28 cellular contexts compared by ENCODE assay signal in genomic region chr2:127606594-127607398, GRCh38. TPM values are rescaled to one million over a fixed set of nuclear protein-coding genes. Genes with fewer than 3 reads are reported as not detected.
DNase-seq lines count a peak whose midpoint lies in the region; ATAC-seq and TF ChIP-seq lines count a peak whose summit lies in the region.
"Had no signal": no experiment of that assay in that cellular context is flagged by ENCODE, and none has a peak within 500 bp of the region (broad histone marks: within the 10 kb centered on the region; RNA-seq: fewer than 3 reads in every experiment).

No MANE protein-coding gene starts in this region.

- no peaks in the 10 kb centered on the region for H3K27me3 Mint-ChIP-seq in activated CD4-positive, alpha-beta T cell treated with anti-CD3 and anti-CD28 coated beads for 36 hours
- no peaks in the 10 kb centered on the region for H3K27me3 Mint-ChIP-seq in activated CD4-positive, alpha-beta T cell treated with anti-CD3 and anti-CD28 coated beads, Interleukin-2, amount 10 ng/mL, durations not matched to agents 24 days and 14 days
- peaks cover 2% of the 10 kb centered on the region for H3K27me3 Mint-ChIP-seq in endodermal cell (ENCODE audit: insufficient read depth)
- H3K27me3 Mint-ChIP-seq: activated naive CD8-positive, alpha-beta T cell; stimulated activated naive B cell treated with anti-CD40 and anti-IgM and Interleukin-4, amounts not matched to agents 10 μg/mL and 1 μg/mL and 100 μg/mL, for 72 hours had no signal

- 94 to 96% methylated on average over 10 to 17 of the region's 17 CpGs for WGBS in endodermal cell (ENCODE audit: insufficient coverage in 1 of 2, insufficient read length in 1 of 2), 2 experiments

- H3K9me3 Mint-ChIP-seq in activated CD4-positive, alpha-beta T cell treated with anti-CD3 and anti-CD28 coated beads for 36 hours (ENCODE audit: low read depth) = peaks cover 6% of the 10 kb centered on the region
- H3K9me3 Mint-ChIP-seq in activated CD4-positive, alpha-beta T cell treated with anti-CD3 and anti-CD28 coated beads, Interleukin-2, amount 10 ng/mL, durations not matched to agents 24 days and 14 days = peaks cover 8% of the 10 kb centered on the region
- peaks cover 8% of the 10 kb centered on the region for H3K9me3 Mint-ChIP-seq in endodermal cell

- CTCF ChIA-PET in activated CD4-positive, alpha-beta T cell treated with anti-CD3 and anti-CD28 coated beads for 36 hours (lab: Charles Lee) = interaction anchor here (0.5 to 1.5 kb wide), 2 partner anchors 15 to 327 kb away, joined by 3 to 5 read pairs; no protein-coding TSS in a partner anchor

- H3K4me3 ChIP-seq in endodermal cell (ENCODE audit: low read length) = no peak overlapping the region
- H3K4me3 ChIP-seq: heart right ventricle, left lung, neural progenitor cell, Peyer's patch, testis had no signal

- H3K4me1 Mint-ChIP-seq in activated CD4-positive, alpha-beta T cell treated with anti-CD3 and anti-CD28 coated beads for 36 hours = peaks cover 8% of the 10 kb centered on the region
- H3K4me1 Mint-ChIP-seq in activated CD4-positive, alpha-beta T cell treated with anti-CD3 and anti-CD28 coated beads, Interleukin-2, amount 10 ng/mL, durations not matched to agents 24 days and 14 days = peaks cover 4% of the 10 kb centered on the region
- H3K4me1 Mint-ChIP-seq in endodermal cell = no peaks in the 10 kb centered on the region
- H3K4me1 Mint-ChIP-seq: neural progenitor cell had no signal

- H3K27ac ChIP-seq in endodermal cell (ENCODE audit: low read depth, low read length) = no peak overlapping the region
- H3K27ac ChIP-seq: 22Rv1, epithelial cell of prostate, heart right ventricle, left lung, neural progenitor cell, Peyer's patch, testis had no signal

- H3K9ac ChIP-seq in endodermal cell (ENCODE audit: extremely low read depth, low read length, poor library complexity, severe bottlenecking) = no peak overlapping the region
- H3K9ac ChIP-seq: neural progenitor cell had no signal

- no peaks in the 10 kb centered on the region for H3K9me3 ChIP-seq in endodermal cell (ENCODE audit: control insufficient read depth, low read length)
- H3K9me3 ChIP-seq: testis had no signal

- intact Hi-C loops in activated CD4-positive, alpha-beta T cell treated with anti-CD3 and anti-CD28 coated beads for 36 hours (cut with DNase I, micrococcal nuclease) = no loop called here
- intact Hi-C loops in activated CD4-positive, alpha-beta T cell treated with anti-CD3 and anti-CD28 coated beads, Interleukin-2, amount 10 ng/mL, durations not matched to agents 24 days and 14 days (cut with micrococcal nuclease) = no loop called here
- intact Hi-C loops in sciatic nerve (cut with DNase I) = no loop called here

- H3K36me3 Mint-ChIP-seq in activated CD4-positive, alpha-beta T cell treated with anti-CD3 and anti-CD28 coated beads for 36 hours (ENCODE audit: low read depth) = no peaks in the 10 kb centered on the region
- no peaks in the 10 kb centered on the region for H3K36me3 Mint-ChIP-seq in activated CD4-positive, alpha-beta T cell treated with anti-CD3 and anti-CD28 coated beads, Interleukin-2, amount 10 ng/mL, durations not matched to agents 24 days and 14 days (ENCODE audit: low read depth)
- no peaks in the 10 kb centered on the region for H3K36me3 Mint-ChIP-seq in endodermal cell (ENCODE audit: low read depth)
- H3K36me3 Mint-ChIP-seq: activated CD4-positive, alpha-beta memory T cell treated with anti-CD3 and anti-CD28 coated beads for 36 hours had no signal

- TF ChIP-seq CTCF in endodermal cell (conservative IDR thresholded peaks at IDR 0.05) = no peak

- DNase-seq in activated CD4-positive, alpha-beta T cell treated with anti-CD3 and anti-CD28 coated beads for 36 hours = peak; percentile 1
- no peak for DNase-seq in activated CD4-positive, alpha-beta T cell treated with anti-CD3 and anti-CD28 coated beads, Interleukin-2, amount 10 ng/mL, durations not matched to agents 24 days and 14 days
- peak; percentile 37 for DNase-seq in EH (ENCODE audit: low read depth)
- peak; percentile 17 for DNase-seq in endodermal cell
- DNase-seq in sciatic nerve (ENCODE audit: low spot score) = peak; percentile 10
- no peak for DNase-seq in activated CD4-positive, CD25-positive, alpha-beta regulatory T cell (lab: John Stamatoyannopoulos, UW)
- no peak for DNase-seq in NCI-H2081 treated with DMSO at 0.1 percent for 48 hours (lab: John Stamatoyannopoulos, UW)
- DNase-seq: activated CD4-positive, alpha-beta memory T cell treated with anti-CD3 and anti-CD28 coated beads for 36 hours; activated T-cell treated with anti-CD3 and anti-CD28 coated beads for 4 hours; AML-193; EL; heart right ventricle; NCI-H1417; NCI-H524; small intestine; stimulated activated naive B cell treated with anti-CD40 and anti-IgM and Interleukin-4, amounts not matched to agents 10 μg/mL and 1 μg/mL and 100 μg/mL, for 72 hours; testis had no signal

- H3K27ac Mint-ChIP-seq in activated CD4-positive, alpha-beta T cell treated with anti-CD3 and anti-CD28 coated beads for 36 hours = no peak overlapping the region
- no peak overlapping the region for H3K27ac Mint-ChIP-seq in activated CD4-positive, alpha-beta T cell treated with anti-CD3 and anti-CD28 coated beads, Interleukin-2, amount 10 ng/mL, durations not matched to agents 24 days and 14 days
- no peak overlapping the region for H3K27ac Mint-ChIP-seq in endodermal cell
- H3K27ac Mint-ChIP-seq: activated CD4-positive, alpha-beta memory T cell treated with anti-CD3 and anti-CD28 coated beads for 36 hours; activated naive CD8-positive, alpha-beta T cell; T-helper 1 cell treated with Interleukin-12 subunit alpha and Interleukin-12 subunit beta and Interleukin-4 antibody, amounts not matched to agents 30 μg/mL and 1 μg/mL, for 36 hours had no signal

- no peaks in the 10 kb centered on the region for H3K36me3 ChIP-seq in endodermal cell (ENCODE audit: control insufficient read depth, insufficient read depth, low read length)
- H3K36me3 ChIP-seq: heart right ventricle, left lung, neural progenitor cell had no signal

- ATAC-seq in activated CD4-positive, alpha-beta T cell treated with anti-CD3 and anti-CD28 coated beads for 36 hours = no peak
- no peak for ATAC-seq in sciatic nerve
- ATAC-seq in GM19395 (IDR thresholded peaks at IDR 0.05; ENCODE audit: unreplicated experiment) = no peak
- ATAC-seq: heart right ventricle, left lung had no signal

- POLR2A ChIA-PET in activated CD4-positive, alpha-beta T cell treated with anti-CD3 and anti-CD28 coated beads for 36 hours (lab: Charles Lee) = no interaction called here

- H3K27me3 ChIP-seq in endodermal cell (ENCODE audit: control insufficient read depth, insufficient read depth, low read length, poor library complexity, severe bottlenecking) = no peaks in the 10 kb centered on the region
- H3K27me3 ChIP-seq: heart right ventricle, left lung, neural progenitor cell, Peyer's patch, testis had no signal

- no peaks in the 10 kb centered on the region for H3K4me1 ChIP-seq in endodermal cell (ENCODE audit: control insufficient read depth, insufficient read depth, low read length)
- H3K4me1 ChIP-seq: heart right ventricle, left lung, neural progenitor cell, Peyer's patch, testis had no signal

- H3K4me3 Mint-ChIP-seq in activated CD4-positive, alpha-beta T cell treated with anti-CD3 and anti-CD28 coated beads for 36 hours = no peak overlapping the region
- no peak overlapping the region for H3K4me3 Mint-ChIP-seq in activated CD4-positive, alpha-beta T cell treated with anti-CD3 and anti-CD28 coated beads, Interleukin-2, amount 10 ng/mL, durations not matched to agents 24 days and 14 days
- no peak overlapping the region for H3K4me3 Mint-ChIP-seq in endodermal cell
- H3K4me3 Mint-ChIP-seq: activated CD4-positive, alpha-beta memory T cell treated with anti-CD3 and anti-CD28 coated beads for 36 hours; activated naive CD8-positive, alpha-beta T cell; neural progenitor cell; T-helper 1 cell treated with Interleukin-12 subunit alpha and Interleukin-12 subunit beta and Interleukin-4 antibody, amounts not matched to agents 30 μg/mL and 1 μg/mL, for 36 hours had no signal

RNA-seq across cellular contexts. Expression of gene GPR17, which starts 39.2 kb away (rescaled TPM):
- total RNA-seq in activated CD4-positive, alpha-beta T cell treated with anti-CD3 and anti-CD28 coated beads for 36 hours = not detected
- total RNA-seq in activated CD4-positive, alpha-beta T cell treated with anti-CD3 and anti-CD28 coated beads, Interleukin-2, amount 10 ng/mL, durations not matched to agents 24 days and 14 days = not detected in 2 replicates
- total RNA-seq in endodermal cell (under 1 TPM in 1 of 2 donors, not detected in 1; 0.24 TPM), sciatic nerve (4.6 TPM)
- polyA plus RNA-seq in endodermal cell (2013, experiment 1 of 2) = 5.0 TPM
- polyA plus RNA-seq in endodermal cell (2013, experiment 2 of 2) = 4.8 TPM
- total RNA-seq: activated CD4-positive, alpha-beta memory T cell treated with anti-CD3 and anti-CD28 coated beads for 36 hours; fibroblast of villous mesenchyme; mononuclear cell; Peyer's patch; SK-MEL-5 had no signal

Comparison
In these comparisons a context has a peak if more than half of its experiments do, and no peak if none do; other contexts are left out.
1. DNase-seq: peak in activated CD4-positive, alpha-beta T cell treated with anti-CD3 and anti-CD28 coated beads for 36 hours (single experiment), EH (single experiment), endodermal cell (single experiment) and sciatic nerve (single experiment); none in activated CD4-positive, alpha-beta T cell treated with anti-CD3 and anti-CD28 coated beads, Interleukin-2, amount 10 ng/mL, durations not matched to agents 24 days and 14 days (single experiment), activated CD4-positive, CD25-positive, alpha-beta regulatory T cell (0 of 4) and NCI-H2081 treated with DMSO at 0.1 percent for 48 hours (single experiment).